In genomic region chr12:102350070-102350469, GRCh38 we compare ENCODE assay signal across 23 cellular contexts.
"Had no signal": no experiment of that assay in that cellular context is flagged by ENCODE, and none has a peak within 500 bp of the region (broad histone marks: within the 10 kb centered on the region; RNA-seq: fewer than 3 reads in every experiment).

No MANE protein-coding gene starts in this region.

- H3K9me3 ChIP-seq: MG63 had no signal

- H3K27me3 ChIP-seq: brain microvascular endothelial cell, cardiac muscle cell, MG63 had no signal

- ATAC-seq: activated T-cell treated with anti-CD3 and anti-CD28 coated beads, Interleukin-2, amount 50 U/mL, for 72 hours; PC-3 had no signal

- DNase-seq: activated CD4-positive, alpha-beta memory T cell treated with anti-CD3 and anti-CD28 coated beads, Interleukin-2, amount 10 ng/mL, durations not matched to agents 7 days and 5 days; activated CD4-positive, alpha-beta T cell treated with anti-CD3 and anti-CD28 coated beads, Interleukin-2, amount 10 ng/mL, durations not matched to agents 7 days and 5 days; activated CD4-positive, CD25-positive, alpha-beta regulatory T cell; activated gamma-delta T cell treated with Interleukin-2 at 50 U/mL for 16 hours; activated naive CD4-positive, alpha-beta T cell treated with anti-CD3 and anti-CD28 coated beads, Interleukin-2, amount 10 ng/mL, durations not matched to agents 7 days and 5 days; activated naive CD8-positive, alpha-beta T cell treated with anti-CD3 and anti-CD28 coated beads for 36 hours; activated T-cell treated with anti-CD3 and anti-CD28 coated beads, Interleukin-2, amount 50 U/mL, for 72 hours; brain microvascular endothelial cell; MG63; MV-4-11; NCI-H1092 treated with DMSO at 0.1 percent for 48 hours; NCI-H1417 treated with DMSO at 0.1 percent for 48 hours; NCI-H1694; NCI-H2029; NCI-H2107; NCI-H2171 treated with DMSO at 0.1 percent for 48 hours; NCI-H226; NCI-H526; PC-3; T-helper 1 cell had no signal

- H3K27ac ChIP-seq: brain microvascular endothelial cell, cardiac muscle cell, SK-N-MC, VCaP had no signal

- H3K4me3 ChIP-seq: cardiac muscle cell, MG63, SK-N-MC had no signal

- H3K36me3 ChIP-seq: brain microvascular endothelial cell, cardiac muscle cell, MG63 had no signal
